Comparison of ENCODE assay signal across 19 cellular contexts in the genomic region with DNA sequence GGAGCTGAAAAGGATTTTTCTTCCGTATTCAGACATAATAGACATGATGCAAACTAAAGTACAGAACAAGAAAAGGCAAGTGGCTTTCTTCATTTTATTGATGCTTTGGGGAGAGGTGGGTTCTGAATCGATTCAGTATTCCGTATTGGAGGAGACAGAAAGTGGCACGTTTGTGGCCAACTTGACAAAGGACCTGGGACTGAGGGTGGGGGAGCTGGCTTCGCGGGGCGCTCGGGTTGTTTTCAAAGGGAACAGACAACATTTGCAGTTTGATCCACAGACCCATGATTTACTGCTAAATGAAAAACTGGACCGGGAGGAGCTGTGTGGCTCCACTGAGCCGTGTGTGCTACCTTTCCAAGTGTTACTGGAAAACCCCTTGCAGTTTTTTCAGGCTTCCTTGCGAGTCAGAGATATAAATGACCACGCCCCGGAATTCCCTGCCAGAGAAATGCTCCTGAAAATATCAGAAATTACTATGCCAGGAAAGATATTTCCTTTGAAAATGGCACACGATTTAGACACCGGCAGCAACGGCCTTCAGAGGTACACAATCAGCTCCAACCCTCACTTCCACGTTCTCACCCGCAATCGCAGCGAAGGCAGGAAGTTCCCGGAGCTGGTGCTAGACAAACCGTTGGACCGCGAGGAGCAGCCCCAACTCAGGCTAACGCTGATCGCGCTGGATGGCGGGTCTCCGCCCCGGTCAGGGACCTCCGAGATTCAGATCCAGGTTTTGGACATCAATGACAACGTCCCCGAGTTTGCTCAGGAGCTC. TPM values are rescaled to one million over a fixed set of nuclear protein-coding genes. Genes with fewer than 3 reads are reported as not detected.
A peak's percentile ranks its signal among the peaks of the same experiment; 100 is the strongest.
DNase-seq lines count a peak whose midpoint lies in the region; ATAC-seq, FAIRE-seq and TF ChIP-seq lines count a peak whose summit lies in the region.
"Had no signal": no experiment of that assay in that cellular context is flagged by ENCODE, and none has a peak within 500 bp of the region (broad histone marks: within the 10 kb centered on the region; RNA-seq: fewer than 3 reads in every experiment).

No MANE protein-coding gene starts in this region.

- no peak overlapping the region for H2AK9ac ChIP-seq in IMR-90 (replicated peaks; ENCODE audit: low read depth, low read length, poor library complexity)

- H3K4me1 Mint-ChIP-seq in T-helper 1 cell treated with Interleukin-12 subunit alpha and Interleukin-12 subunit beta and Interleukin-4 antibody, amounts not matched to agents 30 μg/mL and 1 μg/mL, for 36 hours (ENCODE audit: low read depth): no peaks in the 10 kb centered on the region
- no peaks in the 10 kb centered on the region for H3K4me1 Mint-ChIP-seq in MCF 10A (ENCODE audit: insufficient read depth, unreplicated experiment)
- H3K4me1 Mint-ChIP-seq: activated naive CD8-positive, alpha-beta T cell treated with anti-CD3 and anti-CD28 coated beads, Interleukin-2, amount 10 ng/mL, durations not matched to agents 7 days and 5 days; H9 had no signal

- H3K4ac ChIP-seq in IMR-90 (ENCODE audit: low read depth, low read length): no peak overlapping the region

- dilution Hi-C loops in IMR-90 (cut with HindIII; ENCODE audit: low sequenced_read_pairs, unreplicated experiment): no loop called here

- POLR2A ChIA-PET in IMR-90 (lab: Charles Lee; ENCODE audit: unreplicated experiment) (no interaction called here), MCF 10A (lab: Yijun Ruan, JAX) (interaction anchor here (0.6 to 0.7 kb wide), 2 partner anchors 339 to 369 kb away, joined by 3 read pairs; no protein-coding TSS in a partner anchor)

- intact Hi-C loops in IMR-90 (cut with micrococcal nuclease): no loop called here
- intact Hi-C loops in MCF 10A (cut with micrococcal nuclease): no loop called here
- intact Hi-C loops in spleen (cut with DNase I; ENCODE audit: low total_unique reads): no loop called here

- H3K4me3 Mint-ChIP-seq in T-helper 1 cell treated with Interleukin-12 subunit alpha and Interleukin-12 subunit beta and Interleukin-4 antibody, amounts not matched to agents 30 μg/mL and 1 μg/mL, for 36 hours: no peak overlapping the region
- peak overlapping the region; percentile 55 for H3K4me3 Mint-ChIP-seq in MCF 10A (ENCODE audit: unreplicated experiment)
- H3K4me3 Mint-ChIP-seq: activated naive CD8-positive, alpha-beta T cell treated with anti-CD3 and anti-CD28 coated beads, Interleukin-2, amount 10 ng/mL, durations not matched to agents 7 days and 5 days; dendritic cell treated with granulocyte-macrophage colony-stimulating factor and Interleukin-4, amounts not matched to agents 40 ng/mL and 50 ng/mL, for 4 days; H9 had no signal

- H3K18ac ChIP-seq in IMR-90 (ENCODE audit: low read depth, low read length): no peak overlapping the region

- no peak overlapping the region for H3K27ac ChIP-seq in IMR-90 (ENCODE audit: insufficient read depth, low read length)
- H3K27ac ChIP-seq in stomach smooth muscle (ENCODE audit: low read length): no peak overlapping the region
- no peak overlapping the region for H3K27ac ChIP-seq in spleen
- no peak overlapping the region for H3K27ac ChIP-seq in SJCRH30
- H3K27ac ChIP-seq in small intestine (ENCODE audit: low read depth in 1 of 2, low read length in 1 of 2): no peak overlapping the region
- H3K27ac ChIP-seq: foreskin keratinocyte, RWPE1 had no signal

- H3K4me1 ChIP-seq in IMR-90 (ENCODE audit: control insufficient read depth, insufficient read depth, low read length) (no peaks in the 10 kb centered on the region), stomach smooth muscle (ENCODE audit: control insufficient read depth, insufficient read depth, low read length) (no peaks in the 10 kb centered on the region), spleen (no peaks in the 10 kb centered on the region), SJCRH30 (no peaks in the 10 kb centered on the region), small intestine (ENCODE audit: control insufficient read depth in 2 of 2, insufficient read depth in 1 of 2, low read depth in 1 of 2, low read length in 1 of 2) (no peaks in the 10 kb centered on the region)
- H3K4me1 ChIP-seq: foreskin keratinocyte had no signal

- H3K9me3 ChIP-seq in IMR-90 (ENCODE audit: control insufficient read depth, insufficient read depth, low read length) (peaks cover 15% of the 10 kb centered on the region; the same call in 1 of the 2 replicates), stomach smooth muscle (ENCODE audit: control insufficient read depth in 2 of 2, low read length in 2 of 2) (peaks cover 14 to 26% of the 10 kb centered on the region in 2 donors), spleen (peaks cover 0 to 89% (median 55%) of the 10 kb centered on the region in 8 donors), SJCRH30 (replicated peaks) (no peaks in the 10 kb centered on the region), small intestine (ENCODE audit: control insufficient read depth, low read depth) (no peaks in the 10 kb centered on the region)

- H4K8ac ChIP-seq in IMR-90 (ENCODE audit: low read depth in 2 of 2, low read length in 2 of 2): no peak overlapping the region

- DNase-seq in T-helper 1 cell (no peak), IMR-90 (no peak), MCF 10A (ENCODE audit: unreplicated experiment) (no peak), spleen (no peak), SJCRH30 (no peak), small intestine (no peak)
- DNase-seq: activated CD8-positive, alpha-beta memory T cell treated with anti-CD3 and anti-CD28 coated beads for 24 hours; activated naive CD8-positive, alpha-beta T cell treated with anti-CD3 and anti-CD28 coated beads, Interleukin-2, amount 10 ng/mL, durations not matched to agents 7 days and 5 days; DND-41; foreskin keratinocyte; H9; NCI-H187; stimulated activated CD4-positive, alpha-beta T cell treated with anti-CD3 and anti-CD28 coated beads, Interleukin-4, amount 100 ng/mL, for 1 hour had no signal

- H3K79me1 ChIP-seq in IMR-90 (ENCODE audit: low read depth in 1 of 2, low read length in 2 of 2): no peaks in the 10 kb centered on the region

- TF ChIP-seq CTCF in IMR-90 (conservative IDR thresholded peaks at IDR 0.05; ENCODE audit: low read depth, low read length) (no peak), MCF 10A (IDR thresholded peaks at IDR 0.05; ENCODE audit: unreplicated experiment) (no peak), spleen (IDR thresholded peaks at IDR 0.05 in 8 of 11, conservative IDR thresholded peaks at IDR 0.05 in 3 of 11) (no peak)

- H3K27me3 ChIP-seq in IMR-90 (ENCODE audit: control insufficient read depth, insufficient read depth, low read length): no peaks in the 10 kb centered on the region
- H3K27me3 ChIP-seq in stomach smooth muscle (ENCODE audit: control insufficient read depth in 1 of 2, insufficient read depth in 2 of 2, low read length in 2 of 2): peaks cover 4 to 6% of the 10 kb centered on the region in 2 donors
- H3K27me3 ChIP-seq in spleen (replicated peaks in 1 of 7): peaks cover 0 to 62% (median 0%) of the 10 kb centered on the region in 7 donors
- H3K27me3 ChIP-seq in SJCRH30: 0 out of 2 replicates have a peak, but pooled peaks cover 3% of the 10 kb centered on the region
- no peaks in the 10 kb centered on the region for H3K27me3 ChIP-seq in small intestine (ENCODE audit: control insufficient read depth in 2 of 2, insufficient read depth in 2 of 2, low read length in 2 of 2)
- H3K27me3 ChIP-seq: foreskin keratinocyte had no signal

- H3K14ac ChIP-seq in IMR-90 (replicated peaks; ENCODE audit: low read depth, low read length): no peak overlapping the region

- no peak overlapping the region for H2BK15ac ChIP-seq in IMR-90 (ENCODE audit: low read depth, low read length)

- no peak overlapping the region for H3K23ac ChIP-seq in IMR-90 (ENCODE audit: low read depth, low read length)

- peak overlapping the region; percentile 55 for H3K27ac Mint-ChIP-seq in T-helper 1 cell treated with Interleukin-12 subunit alpha and Interleukin-12 subunit beta and Interleukin-4 antibody, amounts not matched to agents 30 μg/mL and 1 μg/mL, for 36 hours
- H3K27ac Mint-ChIP-seq in MCF 10A (ENCODE audit: low read depth, unreplicated experiment): no peak overlapping the region
- H3K27ac Mint-ChIP-seq: activated naive CD8-positive, alpha-beta T cell treated with anti-CD3 and anti-CD28 coated beads, Interleukin-2, amount 10 ng/mL, durations not matched to agents 7 days and 5 days; CD4-positive, CD25-positive, alpha-beta regulatory T cell; dendritic cell treated with granulocyte-macrophage colony-stimulating factor and Interleukin-4, amounts not matched to agents 40 ng/mL and 50 ng/mL, for 4 days; H9 had no signal

- H3K56ac ChIP-seq in IMR-90 (ENCODE audit: extremely low read depth, insufficient read depth, low read length): no peak overlapping the region

- BruUV-seq in IMR-90 (replicated peaks; lab: Mats Ljungman, UMichigan): no TSS peak
- BruUV-seq in MCF 10A (replicated peaks; lab: Mats Ljungman, UMichigan): no TSS peak

- no peak for ATAC-seq in IMR-90 (ENCODE audit: low read depth)
- ATAC-seq: foreskin keratinocyte had no signal

- peak overlapping the region; percentile 25; the same call in 1 of the 2 replicates for H3K4me3 ChIP-seq in IMR-90 (ENCODE audit: insufficient read depth, low read depth, low read length)
- peak overlapping the region; percentile 44 to 46 for H3K4me3 ChIP-seq in stomach smooth muscle (ENCODE audit: low read length in 2 of 2)
- peak overlapping the region in 1 of 8 donors; percentile 12 for H3K4me3 ChIP-seq in spleen
- H3K4me3 ChIP-seq in SJCRH30: no peak overlapping the region
- no peak overlapping the region for H3K4me3 ChIP-seq in small intestine (ENCODE audit: low read depth in 1 of 2, low read length in 2 of 2)

- no peak overlapping the region for H4K91ac ChIP-seq in IMR-90 (ENCODE audit: insufficient read depth, low read depth, low read length)

- peak overlapping the region; percentile 81; the same call in 1 of the 2 replicates for H3K4me2 ChIP-seq in IMR-90 (ENCODE audit: low read depth, low read length)

- H4K20me1 ChIP-seq in IMR-90 (ENCODE audit: insufficient read depth, low read length): no peaks in the 10 kb centered on the region

- no peak overlapping the region for H2AK5ac ChIP-seq in IMR-90 (ENCODE audit: low read depth, low read length)

- in situ Hi-C loops in IMR-90 (cut with MboI; ENCODE audit: low sequenced_read_pairs): no loop called here

- CTCF ChIA-PET in IMR-90 (lab: Yijun Ruan, JAX) (no interaction called here), MCF 10A (lab: Yijun Ruan, JAX) (interaction anchor here (0.6 to 1.0 kb wide), 3 partner anchors 15 to 151 kb away, joined by 3 read pairs; no protein-coding TSS in a partner anchor)

- H2BK20ac ChIP-seq in IMR-90 (ENCODE audit: low read depth, low read length): no peak overlapping the region

- H3K9me1 ChIP-seq in IMR-90 (ENCODE audit: insufficient read depth, low read length): no peaks in the 10 kb centered on the region

- H3K9ac ChIP-seq in IMR-90 (ENCODE audit: low read depth, low read length) (no peak overlapping the region), stomach smooth muscle (ENCODE audit: low read length in 2 of 2) (no peak overlapping the region)

- no peak for TF ChIP-seq RAD21 in IMR-90 (IDR thresholded peaks at IDR 0.05; ENCODE audit: low read length)

- peak overlapping the region; percentile 59 for H2AFZ ChIP-seq in IMR-90 (replicated peaks; ENCODE audit: low read length, poor library complexity)

- H4K5ac ChIP-seq in IMR-90 (ENCODE audit: low read depth, low read length): no peak overlapping the region

- 33% methylated on average over 18 of the region's 33 CpGs; no CpG with 5 or more reads in 1 of the 2 experiments for WGBS in IMR-90 (ENCODE audit: extremely low coverage in 2 of 2, insufficient read length in 1 of 2), 2 experiments
- 36 to 48% (median 47%) methylated on average over 22 to 33 of the region's 33 CpGs for WGBS in spleen, 5 donors
- 47 to 61% (median 54%) methylated on average over 33 of the region's 33 CpGs for WGBS in small intestine, 3 donors

- H2BK5ac ChIP-seq in IMR-90 (ENCODE audit: low read depth, low read length, poor library complexity, severe bottlenecking): no peak overlapping the region

- no peak for FAIRE-seq in small intestine (lab: Jason Lieb, UNC)

- no peaks in the 10 kb centered on the region for H3K27me3 Mint-ChIP-seq in T-helper 1 cell treated with Interleukin-12 subunit alpha and Interleukin-12 subunit beta and Interleukin-4 antibody, amounts not matched to agents 30 μg/mL and 1 μg/mL, for 36 hours (ENCODE audit: low read depth)
- no peaks in the 10 kb centered on the region for H3K27me3 Mint-ChIP-seq in MCF 10A (ENCODE audit: insufficient read depth, unreplicated experiment)
- H3K27me3 Mint-ChIP-seq: activated naive CD8-positive, alpha-beta T cell treated with anti-CD3 and anti-CD28 coated beads, Interleukin-2, amount 10 ng/mL, durations not matched to agents 7 days and 5 days had no signal

- no peak overlapping the region for H2BK120ac ChIP-seq in IMR-90 (ENCODE audit: low read depth, low read length)

- H3K9me3 Mint-ChIP-seq in T-helper 1 cell treated with Interleukin-12 subunit alpha and Interleukin-12 subunit beta and Interleukin-4 antibody, amounts not matched to agents 30 μg/mL and 1 μg/mL, for 36 hours: peaks cover 31% of the 10 kb centered on the region
- peaks cover 26% of the 10 kb centered on the region for H3K9me3 Mint-ChIP-seq in MCF 10A (ENCODE audit: unreplicated experiment)

- TF ChIP-seq POLR2A in IMR-90 (IDR thresholded peaks at IDR 0.05; ENCODE audit: low read depth, low read length): no peak
- no peak for TF ChIP-seq POLR2A in spleen (IDR thresholded peaks at IDR 0.05)

- H3K36me3 Mint-ChIP-seq in T-helper 1 cell treated with Interleukin-12 subunit alpha and Interleukin-12 subunit beta and Interleukin-4 antibody, amounts not matched to agents 30 μg/mL and 1 μg/mL, for 36 hours (ENCODE audit: low read depth): peaks cover 1% of the 10 kb centered on the region
- no peaks in the 10 kb centered on the region for H3K36me3 Mint-ChIP-seq in MCF 10A (ENCODE audit: insufficient read depth, unreplicated experiment)
- H3K36me3 Mint-ChIP-seq: CD4-positive, CD25-positive, alpha-beta regulatory T cell had no signal

- H3K36me3 ChIP-seq in IMR-90 (ENCODE audit: control insufficient read depth, insufficient read depth, low read length) (no peaks in the 10 kb centered on the region), stomach smooth muscle (ENCODE audit: control insufficient read depth in 2 of 2, insufficient read depth in 2 of 2, low read length in 2 of 2) (no peaks in the 10 kb centered on the region), spleen (no peaks in the 10 kb centered on the region), SJCRH30 (no peaks in the 10 kb centered on the region), small intestine (ENCODE audit: control insufficient read depth in 2 of 2, insufficient read depth in 2 of 2, low read length in 2 of 2) (no peaks in the 10 kb centered on the region)

RNA-seq across cellular contexts. Expression of gene PCDHB6, which starts 0.5 kb away (rescaled TPM):
- total RNA-seq in IMR-90 (2012; rRNA removed): under 0.01 TPM in 1 of 2 replicates, not detected in the other
- 0.07 and 0.11 TPM in 2 replicates for polyA plus RNA-seq in IMR-90 (2012; rRNA removed)
- 0.05 and 0.13 TPM in 2 replicates for polyA plus RNA-seq in IMR-90 (2012; cell fraction: cytosol; rRNA removed)
- 0.13 and 0.14 TPM in 2 replicates for polyA plus RNA-seq in IMR-90 (2012; cell fraction: nucleus; rRNA removed; ENCODE audit: low replicate concordance)
- 0.19 and 0.22 TPM in 2 replicates for total RNA-seq in MCF 10A (2022)
- 1 to 10 TPM in 2 of 7 donors, under 1 TPM in 5; 0.20 to 1.1 (median 0.66) TPM for total RNA-seq in spleen
- polyA plus RNA-seq in spleen: under 1 TPM; 0.02 to 0.13 (median 0.07) TPM
- total RNA-seq in SJCRH30 (2014; rRNA removed; shearing (Covaris generic)): 0.15 and 0.26 TPM in 2 replicates
- polyA plus RNA-seq in small intestine: under 1 TPM in 1 of 3 donors, not detected in 2; 0.13 TPM
- total RNA-seq: activated naive CD8-positive, alpha-beta T cell treated with anti-CD3 and anti-CD28 coated beads, Interleukin-2, amount 10 ng/mL, durations not matched to agents 7 days and 5 days; CD4-positive, CD25-positive, alpha-beta regulatory T cell; foreskin keratinocyte; H9; T-helper 1 cell treated with Interleukin-12 subunit alpha and Interleukin-12 subunit beta and Interleukin-4 antibody, amounts not matched to agents 30 ng/mL and 1 ng/mL, for 36 hours had no signal
- polyA plus RNA-seq: CD4-positive, CD25-positive, alpha-beta regulatory T cell had no signal

RNA-seq across cellular contexts. Expression of gene PCDHB5, which starts 15.4 kb away (rescaled TPM):
- total RNA-seq in IMR-90 (2012; rRNA removed) (0.18 and 0.28 TPM in 2 replicates), MCF 10A (2022) (1.2 and 1.7 TPM in 2 replicates), spleen (1 to 10 TPM in 6 of 7 donors, under 1 TPM in 1; 0.81 to 3.4 (median 1.6) TPM)
- polyA plus RNA-seq in IMR-90 (2012; rRNA removed) (0.32 TPM in 2 replicates), spleen (under 1 TPM; 0.20 to 0.33 (median 0.32) TPM), small intestine (under 1 TPM in 1 of 3 donors, not detected in 2; 0.91 TPM)
- polyA plus RNA-seq in IMR-90 (2012; cell fraction: cytosol; rRNA removed): 0.59 and 0.95 TPM in 2 replicates
- 0.26 and 0.72 TPM in 2 replicates for polyA plus RNA-seq in IMR-90 (2012; cell fraction: nucleus; rRNA removed; ENCODE audit: low replicate concordance)
- 20.4 and 23.8 TPM in 2 replicates for total RNA-seq in SJCRH30 (2014; rRNA removed; shearing (Covaris generic))
- total RNA-seq: activated naive CD8-positive, alpha-beta T cell treated with anti-CD3 and anti-CD28 coated beads, Interleukin-2, amount 10 ng/mL, durations not matched to agents 7 days and 5 days; CD4-positive, CD25-positive, alpha-beta regulatory T cell; T-helper 1 cell treated with Interleukin-12 subunit alpha and Interleukin-12 subunit beta and Interleukin-4 antibody, amounts not matched to agents 30 ng/mL and 1 ng/mL, for 36 hours had no signal

RNA-seq across cellular contexts. Expression of gene PCDHB7, which starts 22.0 kb away (rescaled TPM):
- total RNA-seq in IMR-90 (2012; rRNA removed): 0.18 and 0.28 TPM in 2 replicates
- polyA plus RNA-seq in IMR-90 (2012; rRNA removed): 0.27 and 0.38 TPM in 2 replicates
- 0.48 and 0.53 TPM in 2 replicates for polyA plus RNA-seq in IMR-90 (2012; cell fraction: cytosol; rRNA removed)
- polyA plus RNA-seq in IMR-90 (2012; cell fraction: nucleus; rRNA removed; ENCODE audit: low replicate concordance): 0.46 TPM in 2 replicates
- 0.28 and 0.29 TPM in 2 replicates for total RNA-seq in MCF 10A (2022)
- total RNA-seq in spleen: 1 to 10 TPM in 4 of 7 donors, under 1 TPM in 3; 0.51 to 1.6 (median 1.3) TPM
- under 1 TPM in 2 of 3 donors, not detected in 1; 0.08 to 0.16 TPM for polyA plus RNA-seq in spleen
- 1.1 and 1.3 TPM in 2 replicates for total RNA-seq in SJCRH30 (2014; rRNA removed; shearing (Covaris generic))
- under 1 TPM in 2 of 3 donors, not detected in 1; 0.27 to 0.36 TPM for polyA plus RNA-seq in small intestine
- total RNA-seq: activated naive CD8-positive, alpha-beta T cell treated with anti-CD3 and anti-CD28 coated beads, Interleukin-2, amount 10 ng/mL, durations not matched to agents 7 days and 5 days; CD4-positive, CD25-positive, alpha-beta regulatory T cell; foreskin keratinocyte; T-helper 1 cell treated with Interleukin-12 subunit alpha and Interleukin-12 subunit beta and Interleukin-4 antibody, amounts not matched to agents 30 ng/mL and 1 ng/mL, for 36 hours had no signal
- polyA plus RNA-seq: CD4-positive, CD25-positive, alpha-beta regulatory T cell; foreskin keratinocyte had no signal

RNA-seq across cellular contexts. Expression of gene PCDHB8, which starts 27.2 kb away (rescaled TPM):
- 0.18 and 0.28 TPM in 2 replicates for total RNA-seq in IMR-90 (2012; rRNA removed)
- 0.03 and 0.07 TPM in 2 replicates for polyA plus RNA-seq in IMR-90 (2012; rRNA removed)
- 0.07 and 0.08 TPM in 2 replicates for polyA plus RNA-seq in IMR-90 (2012; cell fraction: cytosol; rRNA removed)
- 0.02 and 0.05 TPM in 2 replicates for polyA plus RNA-seq in IMR-90 (2012; cell fraction: nucleus; rRNA removed; ENCODE audit: low replicate concordance)
- total RNA-seq in MCF 10A (2022): 0.34 TPM in 1 of 2 replicates, not detected in the other
- total RNA-seq in spleen: 1 to 10 TPM in 3 of 7 donors, under 1 TPM in 3, not detected in 1; 0.51 to 1.8 (median 1.0) TPM
- under 1 TPM in 2 of 3 donors, not detected in 1; 0.03 to 0.10 TPM for polyA plus RNA-seq in spleen
- 17.8 and 18.6 TPM in 2 replicates for total RNA-seq in SJCRH30 (2014; rRNA removed; shearing (Covaris generic))
- polyA plus RNA-seq in small intestine: under 1 TPM in 1 of 3 donors, not detected in 2; 0.18 TPM
- total RNA-seq: activated naive CD8-positive, alpha-beta T cell treated with anti-CD3 and anti-CD28 coated beads, Interleukin-2, amount 10 ng/mL, durations not matched to agents 7 days and 5 days; CD4-positive, CD25-positive, alpha-beta regulatory T cell; foreskin keratinocyte; T-helper 1 cell treated with Interleukin-12 subunit alpha and Interleukin-12 subunit beta and Interleukin-4 antibody, amounts not matched to agents 30 ng/mL and 1 ng/mL, for 36 hours had no signal
- polyA plus RNA-seq: CD4-positive, CD25-positive, alpha-beta regulatory T cell; foreskin keratinocyte had no signal

RNA-seq across cellular contexts. Expression of gene PCDHB4, which starts 28.8 kb away (rescaled TPM):
- total RNA-seq in IMR-90 (2012; rRNA removed): under 0.01 TPM in 1 of 2 replicates, not detected in the other
- 0.03 and 0.06 TPM in 2 replicates for polyA plus RNA-seq in IMR-90 (2012; rRNA removed)
- polyA plus RNA-seq in IMR-90 (2012; cell fraction: cytosol; rRNA removed): 0.05 TPM in 1 of 2 replicates, not detected in the other
- 0.09 and 0.21 TPM in 2 replicates for polyA plus RNA-seq in IMR-90 (2012; cell fraction: nucleus; rRNA removed; ENCODE audit: low replicate concordance)
- total RNA-seq in MCF 10A (2022): 0.44 and 1.3 TPM in 2 replicates
- 1 to 10 TPM in 5 of 7 donors, under 1 TPM in 2; 0.77 to 2.6 (median 1.6) TPM for total RNA-seq in spleen
- polyA plus RNA-seq in spleen: under 1 TPM; 0.09 to 0.32 (median 0.24) TPM
- 0.25 and 0.42 TPM in 2 replicates for total RNA-seq in SJCRH30 (2014; rRNA removed; shearing (Covaris generic))
- polyA plus RNA-seq in small intestine: under 1 TPM in 1 of 3 donors, not detected in 2; 0.64 TPM
- total RNA-seq: activated naive CD8-positive, alpha-beta T cell treated with anti-CD3 and anti-CD28 coated beads, Interleukin-2, amount 10 ng/mL, durations not matched to agents 7 days and 5 days; CD4-positive, CD25-positive, alpha-beta regulatory T cell; foreskin keratinocyte; T-helper 1 cell treated with Interleukin-12 subunit alpha and Interleukin-12 subunit beta and Interleukin-4 antibody, amounts not matched to agents 30 ng/mL and 1 ng/mL, for 36 hours had no signal
- polyA plus RNA-seq: CD4-positive, CD25-positive, alpha-beta regulatory T cell had no signal

Comparison
In these comparisons a context has a peak if more than half of its experiments do, and no peak if none do; other contexts are left out.
1. H3K4me3 ChIP-seq: peak in IMR-90 (single experiment) and stomach smooth muscle (2 of 2); none in SJCRH30 (single experiment) and small intestine (0 of 2).